In the genomic region with DNA sequence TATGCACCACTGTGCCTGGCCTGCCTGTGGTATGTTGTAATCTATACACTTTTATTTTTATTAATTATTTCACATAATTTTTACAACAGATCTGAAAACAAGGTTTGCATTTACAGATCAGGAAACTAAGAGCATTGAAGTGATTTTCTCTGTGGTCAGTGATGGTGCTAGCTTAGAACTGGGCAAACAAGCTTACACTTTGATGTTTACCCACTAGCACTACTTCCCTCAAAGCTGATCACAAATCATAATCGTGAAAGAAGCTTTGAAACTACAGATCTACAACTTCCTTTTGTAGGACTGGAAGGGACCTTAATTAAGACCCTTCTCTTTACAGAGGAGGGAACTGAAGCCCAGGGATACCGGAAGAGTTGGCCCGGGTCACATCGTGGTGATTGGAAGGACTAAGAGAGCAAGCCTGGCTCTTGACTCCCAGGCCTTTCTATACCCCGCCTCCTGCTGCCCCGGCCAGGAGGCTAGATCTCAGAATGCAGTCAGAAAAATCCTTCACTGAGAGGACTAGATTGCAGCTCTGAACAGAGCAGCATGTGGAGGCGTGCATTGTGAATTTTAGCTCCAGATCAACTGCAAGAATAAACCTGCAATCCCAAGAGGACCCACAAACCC, we compare ENCODE assay signal across 18 cellular contexts.
A peak's percentile ranks its signal among the peaks of the same experiment; 100 is the strongest.
DNase-seq lines count a peak whose midpoint lies in the region; ATAC-seq and TF ChIP-seq lines count a peak whose summit lies in the region.
"Had no signal": no experiment of that assay in that cellular context is flagged by ENCODE, and none has a peak within 500 bp of the region (broad histone marks: within the 10 kb centered on the region; RNA-seq: fewer than 3 reads in every experiment).

No MANE protein-coding gene starts in this region.

- H3K27ac ChIP-seq in BLaER1 (no peak overlapping the region), left lung (no peak overlapping the region), ovary (no peak overlapping the region)
- H3K27ac ChIP-seq: tibial nerve had no signal

- H3K4me1 ChIP-seq in BLaER1: peaks cover 16% of the 10 kb centered on the region
- no peaks in the 10 kb centered on the region for H3K4me1 ChIP-seq in left lung
- no peaks in the 10 kb centered on the region for H3K4me1 ChIP-seq in ovary (ENCODE audit: insufficient read depth)

- H3K36me3 ChIP-seq in BLaER1 (no peaks in the 10 kb centered on the region), left lung (no peaks in the 10 kb centered on the region), ovary (no peaks in the 10 kb centered on the region)
- H3K36me3 ChIP-seq: prostate gland, tibial nerve had no signal

- TF ChIP-seq CTCF in left lung (IDR thresholded peaks at IDR 0.05): no peak
- no peak for TF ChIP-seq CTCF in ovary (IDR thresholded peaks at IDR 0.05)

- H3K4me2 ChIP-seq in BLaER1: peak overlapping the region; percentile 40; the same call in 1 of the 2 replicates

- H3K9me3 ChIP-seq in BLaER1: no peaks in the 10 kb centered on the region
- peaks cover 0 to 2% of the 10 kb centered on the region in 2 donors for H3K9me3 ChIP-seq in left lung
- no peaks in the 10 kb centered on the region for H3K9me3 ChIP-seq in ovary
- H3K9me3 ChIP-seq: prostate gland, tibial nerve had no signal

- 60 to 65% (median 60%) methylated on average over 7 of the region's 7 CpGs for WGBS in ovary, 3 donors

- no peak for TF ChIP-seq EP300 in ovary (IDR thresholded peaks at IDR 0.05)

- H3K27me3 ChIP-seq in BLaER1 (no peaks in the 10 kb centered on the region), left lung (no peaks in the 10 kb centered on the region), ovary (no peaks in the 10 kb centered on the region)
- H3K27me3 ChIP-seq: tibial nerve had no signal

- H3K9ac ChIP-seq in BLaER1: no peak overlapping the region

- no peak for TF ChIP-seq POLR2A in ovary (IDR thresholded peaks at IDR 0.05)

- DNase-seq in HT-29 (ENCODE audit: low spot score) (peak; percentile 67), left lung (no peak), occipital lobe (lab: John Stamatoyannopoulos, UW) (no peak), ovary (no peak)
- DNase-seq: activated CD4-positive, alpha-beta T cell treated with anti-CD3 and anti-CD28 coated beads for 48 hours; activated T-cell treated with anti-CD3 and anti-CD28 coated beads, Interleukin-2, amount 50 U/mL, for 24 hours; amniotic stem cell; IMR-90; NCI-H1092; NCI-H226; stimulated activated CD4-positive, alpha-beta T cell treated with anti-CD3 and anti-CD28 coated beads, Interleukin-15, amount 100 ng/mL, for 24 hours; T-helper 17 cell had no signal

- intact Hi-C loops in left lung (cut with DNase I) (no loop called here), ovary (cut with DNase I) (no loop called here)

- no peaks in the 10 kb centered on the region for H4K20me1 ChIP-seq in BLaER1

- H3K4me3 ChIP-seq in BLaER1 (no peak overlapping the region), left lung (no peak overlapping the region), ovary (no peak overlapping the region)
- H3K4me3 ChIP-seq: prostate gland, tibial nerve had no signal

- ATAC-seq in GM18907 (IDR thresholded peaks at IDR 0.05; ENCODE audit: unreplicated experiment): peak; percentile 33
- ATAC-seq in left lung: peak; percentile 72
- ATAC-seq in HG03442 (IDR thresholded peaks at IDR 0.05; ENCODE audit: unreplicated experiment): no peak
- no peak for ATAC-seq in GM21381 (IDR thresholded peaks at IDR 0.05; ENCODE audit: unreplicated experiment)
- ATAC-seq: T-helper 17 cell had no signal

Comparison
In these comparisons a context has a peak if more than half of its experiments do, and no peak if none do; other contexts are left out.
1. ATAC-seq: peak in GM18907 (single experiment) and left lung (single experiment); none in HG03442 (single experiment) and GM21381 (single experiment).